10 cellular contexts compared by ENCODE assay signal in genomic region chr13:35470671-35471465, GRCh38. TPM values are rescaled to one million over a fixed set of nuclear protein-coding genes. Genes with fewer than 3 reads are reported as not detected.
DNase-seq lines count a peak whose midpoint lies in the region; ATAC-seq and TF ChIP-seq lines count a peak whose summit lies in the region.
"Had no signal": no experiment of that assay in that cellular context is flagged by ENCODE, and none has a peak within 500 bp of the region (broad histone marks: within the 10 kb centered on the region; RNA-seq: fewer than 3 reads in every experiment).

No MANE protein-coding gene starts in this region.

- POLR2A ChIA-PET in CD4-positive, alpha-beta memory T cell (lab: Charles Lee; ENCODE audit: partially characterized antibody): no interaction called here

- H3K27ac ChIP-seq in heart left ventricle: peak overlapping the region; percentile 53 to 88 (median 72)
- no peak overlapping the region for H3K27ac ChIP-seq in CD4-positive, alpha-beta memory T cell (ENCODE audit: low read depth, low read length)

- H3K27me3 Mint-ChIP-seq in CD14-positive monocyte (ENCODE audit: low read depth in 3 of 3): peaks cover 63 to 77% (median 75%) of the 10 kb centered on the region in 3 donors
- peaks cover 37% of the 10 kb centered on the region for H3K27me3 Mint-ChIP-seq in osteocyte (ENCODE audit: unreplicated experiment)
- H3K27me3 Mint-ChIP-seq in CD4-positive, alpha-beta memory T cell: peaks cover 30 to 39% of the 10 kb centered on the region in 2 donors

- DNase-seq in CD14-positive monocyte (ENCODE audit: low spot score) (no peak), adipocyte (ENCODE audit: low read depth) (peak; percentile 87), heart left ventricle (peak; percentile 49 to 70 (median 60)), osteocyte (ENCODE audit: extremely low spot score, unreplicated experiment) (no peak), NCI-H226 (no peak), AML-193 (lab: John Stamatoyannopoulos, UW) (no peak)
- no peak for DNase-seq in CD4-positive, alpha-beta memory T cell
- DNase-seq: kidney glomerular epithelial cell had no signal

- no peaks in the 10 kb centered on the region for H3K36me3 ChIP-seq in adipocyte (ENCODE audit: control insufficient read depth, insufficient read depth, low read length, severe bottlenecking)
- H3K36me3 ChIP-seq in heart left ventricle: no peaks in the 10 kb centered on the region
- H3K36me3 ChIP-seq in CD4-positive, alpha-beta memory T cell (ENCODE audit: insufficient read depth, low read length): no peaks in the 10 kb centered on the region

- intact Hi-C loops in CD14-positive monocyte (cut with micrococcal nuclease): no loop called here
- intact Hi-C loops in heart left ventricle (cut with DNase I): loop anchor here in 1 of 10 donors (5.0 to 10.0 kb wide), 2 partner anchors 251 to 314 kb away; no protein-coding TSS in a partner anchor
- intact Hi-C loops in CD4-positive, alpha-beta memory T cell (cut with micrococcal nuclease): no loop called here

- TF ChIP-seq POLR2A in heart left ventricle (IDR thresholded peaks at IDR 0.05): no peak

- H3K9me3 Mint-ChIP-seq in CD14-positive monocyte: peaks cover 0 to 24% (median 14%) of the 10 kb centered on the region in 7 donors
- H3K9me3 Mint-ChIP-seq in osteocyte (ENCODE audit: unreplicated experiment): no peaks in the 10 kb centered on the region
- H3K9me3 Mint-ChIP-seq in CD4-positive, alpha-beta memory T cell: peaks cover 2 to 42% (median 22%) of the 10 kb centered on the region in 8 donors

- peak overlapping the region; percentile 92 for H3K4me3 ChIP-seq in adipocyte (ENCODE audit: low read length)
- H3K4me3 ChIP-seq in heart left ventricle: peak overlapping the region; percentile 22 to 61 (median 58)
- H3K4me3 ChIP-seq in CD4-positive, alpha-beta memory T cell (ENCODE audit: low read length in 2 of 2): no peak overlapping the region

- TF ChIP-seq CTCF in CD14-positive monocyte (IDR thresholded peaks at IDR 0.05) (no peak), heart left ventricle (IDR thresholded peaks at IDR 0.05) (peak in 1 of 12 donors; percentile 18), osteocyte (IDR thresholded peaks at IDR 0.05) (no peak)

- H3K27me3 ChIP-seq in adipocyte (replicated peaks; ENCODE audit: control insufficient read depth, insufficient read depth, low read length) (no peaks in the 10 kb centered on the region), heart left ventricle (peaks cover 0 to 43% (median 0%) of the 10 kb centered on the region in 9 donors)
- peaks cover 29% of the 10 kb centered on the region for H3K27me3 ChIP-seq in CD4-positive, alpha-beta memory T cell (ENCODE audit: insufficient read depth, low read length)

- H3K4me3 Mint-ChIP-seq in CD14-positive monocyte (peak overlapping the region; percentile 51 to 89), osteocyte (ENCODE audit: unreplicated experiment) (peak overlapping the region; percentile 96)
- peak overlapping the region in 2 of 8 donors; percentile 29 to 61 for H3K4me3 Mint-ChIP-seq in CD4-positive, alpha-beta memory T cell

- H3K9me3 ChIP-seq in adipocyte (ENCODE audit: control insufficient read depth, low read length) (no peaks in the 10 kb centered on the region), heart left ventricle (no peaks in the 10 kb centered on the region)
- H3K9me3 ChIP-seq in CD4-positive, alpha-beta memory T cell (ENCODE audit: control insufficient read depth in 1 of 2, low read length in 2 of 2): no peaks in the 10 kb centered on the region

- H3K4me1 Mint-ChIP-seq in CD14-positive monocyte (peaks cover 23% of the 10 kb centered on the region), osteocyte (ENCODE audit: unreplicated experiment) (peaks cover 26% of the 10 kb centered on the region)
- peaks cover 4 to 15% (median 13%) of the 10 kb centered on the region in 4 donors for H3K4me1 Mint-ChIP-seq in CD4-positive, alpha-beta memory T cell

- peak overlapping the region; percentile 87 for H3K9ac ChIP-seq in adipocyte (ENCODE audit: low read length)

- H3K4me1 ChIP-seq in adipocyte (ENCODE audit: control insufficient read depth, insufficient read depth, low read length): peaks cover 15% of the 10 kb centered on the region
- peaks cover 0 to 18% (median 0%) of the 10 kb centered on the region in 12 donors for H3K4me1 ChIP-seq in heart left ventricle
- peaks cover 10% of the 10 kb centered on the region for H3K4me1 ChIP-seq in CD4-positive, alpha-beta memory T cell (ENCODE audit: insufficient read depth, low read length)

- peak; percentile 67 to 95 (median 90) for ATAC-seq in heart left ventricle
- no peak for ATAC-seq in GM21360 (IDR thresholded peaks at IDR 0.05; ENCODE audit: unreplicated experiment)

- H3K36me3 Mint-ChIP-seq in CD14-positive monocyte (peaks cover 0 to 9% of the 10 kb centered on the region in 2 donors), osteocyte (ENCODE audit: unreplicated experiment) (peaks cover 10% of the 10 kb centered on the region)
- no peaks in the 10 kb centered on the region for H3K36me3 Mint-ChIP-seq in CD4-positive, alpha-beta memory T cell

- H3K27ac Mint-ChIP-seq in CD14-positive monocyte: no peak overlapping the region
- peak overlapping the region; percentile 86 for H3K27ac Mint-ChIP-seq in osteocyte (ENCODE audit: unreplicated experiment)
- H3K27ac Mint-ChIP-seq in CD4-positive, alpha-beta memory T cell: peak overlapping the region in 1 of 7 donors; percentile 15

- CTCF ChIA-PET in CD4-positive, alpha-beta memory T cell (lab: Charles Lee; ENCODE audit: partially characterized antibody): no interaction called here

- 4 to 13% (median 8%) methylated on average over 33 to 58 of the region's 58 CpGs for WGBS in heart left ventricle, 4 donors

RNA-seq across cellular contexts. Expression of gene MAB21L1, which starts 5.6 kb away (rescaled TPM):
- polyA plus RNA-seq in CD14-positive monocyte (not detected), heart left ventricle (under 1 TPM; 0.10 to 0.23 TPM)
- total RNA-seq in heart left ventricle (under 1 TPM in 8 of 9 donors, not detected in 1; 0.09 to 0.99 (median 0.27) TPM), osteocyte (9.0 TPM in 2 replicates)
- total RNA-seq in CD4-positive, alpha-beta memory T cell: not detected
- not detected for polyA plus RNA-seq in CD4-positive, alpha-beta memory T cell
- total RNA-seq: T-helper 2 cell treated with Interferon-gamma antibody and Interleukin-4, amounts not matched to agents 100 ng/mL and 5 ng/mL, for 36 hours had no signal

Comparison
In these comparisons a context has a peak if more than half of its experiments do, and no peak if none do; other contexts are left out.
1. DNase-seq: peak in adipocyte (single experiment) and heart left ventricle (5 of 5); none in CD14-positive monocyte (single experiment), osteocyte (single experiment), CD4-positive, alpha-beta memory T cell (0 of 5), NCI-H226 (single experiment) and AML-193 (0 of 2).
2. H3K4me3 ChIP-seq: peak in adipocyte (single experiment) and heart left ventricle (12 of 12); none in CD4-positive, alpha-beta memory T cell (0 of 2).